In the genomic region with DNA sequence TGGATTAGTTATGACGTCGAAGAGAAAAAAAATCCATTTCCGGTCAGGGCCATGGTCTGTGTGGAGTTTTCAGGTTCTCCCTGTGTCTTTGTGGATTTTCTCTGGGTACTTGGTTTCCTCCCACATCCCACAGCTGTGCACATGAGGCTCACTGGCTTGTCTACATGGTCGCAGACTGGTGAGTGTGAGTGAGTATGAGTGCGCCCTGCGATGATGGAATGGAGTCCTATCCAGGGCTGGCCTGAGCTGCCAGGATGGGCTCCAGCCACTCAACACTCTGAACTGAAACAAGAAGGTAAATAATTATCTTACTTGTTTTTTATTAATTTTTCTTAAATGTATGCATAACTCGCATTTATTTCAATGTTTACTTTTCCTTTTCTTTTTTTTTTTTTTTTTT, we compare ENCODE assay signal across 24 cellular contexts. TPM values are rescaled to one million over a fixed set of nuclear protein-coding genes. Genes with fewer than 3 reads are reported as not detected.
DNase-seq lines count a peak whose midpoint lies in the region; FAIRE-seq and TF ChIP-seq lines count a peak whose summit lies in the region.
"Had no signal": no experiment of that assay in that cellular context is flagged by ENCODE, and none has a peak within 500 bp of the region (broad histone marks: within the 10 kb centered on the region; RNA-seq: fewer than 3 reads in every experiment).

No MANE protein-coding gene starts in this region.

- H3K4me1 ChIP-seq in H1 (replicated peaks in 1 of 4; ENCODE audit: control insufficient read depth in 3 of 4, insufficient read depth in 4 of 4, low read length in 3 of 4) (peaks cover 0 to 7% (median 1%) of the 10 kb centered on the region in 4 experiments; a peak in 4 of 7 replicates), muscle layer of duodenum (ENCODE audit: control insufficient read depth in 1 of 2, insufficient read depth in 2 of 2, low read length in 2 of 2) (no peaks in the 10 kb centered on the region)
- H3K4me1 ChIP-seq: BE2C had no signal

- TF ChIP-seq RAD21 in H1 (IDR thresholded peaks at IDR 0.05 in 1 of 2, conservative IDR thresholded peaks at IDR 0.05 in 1 of 2; ENCODE audit: low read depth in 2 of 2, low read length in 2 of 2) = no peak

- H3K9me3 ChIP-seq in H1 (ENCODE audit: insufficient read depth in 2 of 2, low read depth in 1 of 2, low read length in 1 of 2) (no peaks in the 10 kb centered on the region), muscle layer of duodenum (ENCODE audit: control insufficient read depth in 1 of 2, low read length in 2 of 2) (no peaks in the 10 kb centered on the region)
- H3K9me3 ChIP-seq: BE2C had no signal

- no peaks in the 10 kb centered on the region for H3K79me2 ChIP-seq in H1 (ENCODE audit: control insufficient read depth in 1 of 2, insufficient read depth in 2 of 2, low read length in 2 of 2)

- H3K36me3 ChIP-seq in H1 (ENCODE audit: control insufficient read depth in 2 of 4, insufficient read depth in 4 of 4, low read length in 3 of 4) = no peaks in the 10 kb centered on the region
- H3K36me3 ChIP-seq in muscle layer of duodenum (ENCODE audit: control insufficient read depth in 1 of 2, insufficient read depth in 2 of 2, low read length in 2 of 2) = no peaks in the 10 kb centered on the region
- H3K36me3 ChIP-seq: BE2C had no signal

- POLR2A ChIA-PET in H1 (lab: Charles Lee; ENCODE audit: partially characterized antibody) (no interaction called here), GM10248 (lab: Yijun Ruan, JAX) (no interaction called here)

- H4K20me1 ChIP-seq in H1 (replicated peaks in 1 of 2; ENCODE audit: control insufficient read depth in 1 of 2, insufficient read depth in 2 of 2, low read length in 2 of 2) = no peaks in the 10 kb centered on the region

- H3K4me3 ChIP-seq in HFF-Myc (replicated peaks; ENCODE audit: low read depth, low read length) = peak overlapping the region; percentile 44
- no peak overlapping the region for H3K4me3 ChIP-seq in H1 (ENCODE audit: extremely low read depth in 1 of 4, insufficient read depth in 2 of 4, low read depth in 3 of 4, low read length in 4 of 4)
- H3K4me3 ChIP-seq in muscle layer of duodenum (ENCODE audit: low read depth in 1 of 2, low read length in 2 of 2) = peak overlapping the region in 1 of 2 donors; percentile 40
- H3K4me3 ChIP-seq: K562 had no signal

- TF ChIP-seq CTCF in HFF-Myc (IDR thresholded peaks at IDR 0.05; ENCODE audit: low read depth, low read length, missing control alignments) (no peak), H1 (IDR thresholded peaks at IDR 0.05; ENCODE audit: control extremely low read depth in 1 of 3, insufficient read depth in 1 of 3, low read depth in 1 of 3, low read length in 3 of 3) (no peak), GM10248 (IDR thresholded peaks at IDR 0.05; ENCODE audit: control extremely low read depth, extremely low read depth, low read depth, missing control alignments) (no peak)

- H4K5ac ChIP-seq in H1 (ENCODE audit: insufficient read length, low read depth, low read length) = no peak overlapping the region

- H3K56ac ChIP-seq in H1 (replicated peaks; ENCODE audit: insufficient read length, low read depth, low read length) = no peak overlapping the region

- 88% methylated on average over 7 of the region's 7 CpGs; no CpG with 5 or more reads in 1 of the 2 experiments for WGBS in H1 (ENCODE audit: extremely low coverage in 1 of 2, insufficient coverage in 1 of 2, insufficient read length in 1 of 2, insufficient replicate concordance in 2 of 2, low coverage in 1 of 2, low lambda C conversion rate in 2 of 2, missing lambda C conversion rate in 1 of 2), 2 experiments

- H3K27me3 ChIP-seq in H1 (replicated peaks in 1 of 4; ENCODE audit: control insufficient read depth in 3 of 4, extremely low read depth in 1 of 4, insufficient read depth in 3 of 4, low read length in 3 of 4) = no peaks in the 10 kb centered on the region; a peak in 2 of 7 replicates
- H3K27me3 ChIP-seq in muscle layer of duodenum (ENCODE audit: low read depth, low read length) = no peaks in the 10 kb centered on the region

- no peaks in the 10 kb centered on the region for H3K23me2 ChIP-seq in H1 (ENCODE audit: low read depth, low read length)

- no peak overlapping the region for H2BK20ac ChIP-seq in H1 (ENCODE audit: low read length)

- H2AFZ ChIP-seq in H1 (ENCODE audit: low read length) = no peak overlapping the region

- no peak for TF ChIP-seq POLR2A in H1 (IDR thresholded peaks at IDR 0.05; ENCODE audit: control extremely low read depth in 1 of 2, low read depth in 2 of 2, low read length in 2 of 2)

- FAIRE-seq in HTR-8/SVneo (lab: Jason Lieb, UNC) (peak; percentile 62), H1 (lab: Jason Lieb, UNC) (no peak), frontal cortex (lab: Jason Lieb, UNC) (no peak)
- FAIRE-seq: A204.1, G401.6, K562 had no signal

- no peak for TF ChIP-seq EP300 in H1 (IDR thresholded peaks at IDR 0.05; ENCODE audit: borderline replicate concordance in 1 of 2, low read depth in 2 of 2, low read length in 2 of 2)

- no peak overlapping the region for H2BK15ac ChIP-seq in H1 (ENCODE audit: low read length)

- H2AK5ac ChIP-seq in H1 (ENCODE audit: low read depth, low read length) = no peak overlapping the region

- H3K9ac ChIP-seq in H1 (replicated peaks in 1 of 4; ENCODE audit: extremely low read depth in 1 of 4, low read depth in 3 of 4, low read length in 3 of 4) = no peak overlapping the region

- H3K4ac ChIP-seq in H1 (replicated peaks; ENCODE audit: insufficient read length, low read depth, low read length) = no peak overlapping the region

- no peak overlapping the region for H3K14ac ChIP-seq in H1 (ENCODE audit: insufficient read length)

- H4K8ac ChIP-seq in H1 (ENCODE audit: extremely low read depth, insufficient read depth, low read length) = peak overlapping the region; percentile 39; the same call in 1 of the 2 replicates

- no peak overlapping the region for H4K91ac ChIP-seq in H1 (replicated peaks; ENCODE audit: insufficient read length, low read length)

- H3K18ac ChIP-seq in H1 (ENCODE audit: extremely low read depth, low read length) = no peak overlapping the region

- no peak for DNase-seq in HFF-Myc (ENCODE audit: extremely low read depth, low read depth)
- DNase-seq in HTR-8/SVneo (ENCODE audit: insufficient read length, low spot score) = no peak
- no peak for DNase-seq in H1 (ENCODE audit: low read depth in 1 of 2, low spot score in 2 of 2)
- DNase-seq in frontal cortex (ENCODE audit: low spot score in 2 of 2) = no peak
- no peak for DNase-seq in GM10248 (ENCODE audit: extremely low spot score)
- no peak for DNase-seq in SHP77 (lab: John Stamatoyannopoulos, UW)
- DNase-seq: ACHN; BE2C; C1 segment of cervical spinal cord; CD4-positive, CD25-positive, alpha-beta regulatory T cell; CD8-positive, alpha-beta memory T cell; COR-L47; DMS 273 treated with DMSO at 0.1 percent for 48 hours; DMS53; DND-41; EL; H7; IMR-90 had no signal

- no peak overlapping the region for H2BK120ac ChIP-seq in H1 (replicated peaks; ENCODE audit: low read depth, low read length)

- CTCF ChIA-PET in H1 (lab: Charles Lee; ENCODE audit: partially characterized antibody) = interaction anchor here (3.1 kb wide), 1 partner anchor 108 kb away, joined by 21 read pairs; no protein-coding TSS in a partner anchor
- CTCF ChIA-PET in GM10248 (lab: Yijun Ruan, JAX) = no interaction called here

- H3K79me1 ChIP-seq in H1 (ENCODE audit: low read depth, low read length) = no peaks in the 10 kb centered on the region

- no peak overlapping the region for H2BK5ac ChIP-seq in H1 (ENCODE audit: low read depth, low read length)

- no peak overlapping the region for H2BK12ac ChIP-seq in H1 (ENCODE audit: low read depth, low read length)

- H3K4me2 ChIP-seq in H1 (ENCODE audit: insufficient read depth in 1 of 2, low read depth in 2 of 2, low read length in 2 of 2) = no peak overlapping the region; a peak in 1 of 4 replicates

- no peak overlapping the region for H3K27ac ChIP-seq in H1 (ENCODE audit: low read depth, low read length)
- H3K27ac ChIP-seq in muscle layer of duodenum (ENCODE audit: low read length) = peak overlapping the region; percentile 83

- H3K23ac ChIP-seq in H1 (ENCODE audit: insufficient read length) = no peak overlapping the region

RNA-seq across cellular contexts. Expression of gene MMP3, which starts 10.8 kb away (rescaled TPM):
- total RNA-seq in H1 (2021; fragmentation: NEBNext Ultra II Directional; extraction: Animal tissue kit (Norgen Biotek cat#: 25700)) = not detected in 2 replicates
- not detected in 2 replicates for polyA plus RNA-seq in H1 (2011; rRNA removed)
- polyA plus RNA-seq in H1 (2011; cell fraction: cytosol; rRNA removed) = not detected
- polyA plus RNA-seq in H1 (2011; cell fraction: nucleus; rRNA removed) = not detected
- not detected in 4 replicates for polyA plus RNA-seq in H1 (2012, experiment 1 of 2)
- polyA plus RNA-seq in H1 (2012, experiment 2 of 2) = not detected
- not detected for polyA plus RNA-seq in H1 (2013, experiment 1 of 2)
- not detected for polyA plus RNA-seq in H1 (2013, experiment 2 of 2)
- polyA minus RNA-seq in H1 (2011; rRNA and poly(A)+ RNA removed) = not detected in 2 replicates
- polyA minus RNA-seq in H1 (2011; cell fraction: cytosol; rRNA and poly(A)+ RNA removed) = not detected
- not detected for polyA minus RNA-seq in H1 (2011; cell fraction: nucleus; rRNA and poly(A)+ RNA removed)
- total RNA-seq in frontal cortex = not detected
- total RNA-seq: CD4-positive, CD25-positive, alpha-beta regulatory T cell; CD8-positive, alpha-beta memory T cell; GM23338; H7; HT-29; K562 had no signal
- polyA plus RNA-seq: CD4-positive, CD25-positive, alpha-beta regulatory T cell; CD8-positive, alpha-beta memory T cell; K562 had no signal

RNA-seq across cellular contexts. Expression of gene MMP1, which starts 34.7 kb away (rescaled TPM):
- not detected in 2 replicates for total RNA-seq in H1 (2021; fragmentation: NEBNext Ultra II Directional; extraction: Animal tissue kit (Norgen Biotek cat#: 25700))
- polyA plus RNA-seq in H1 (2011; rRNA removed) = not detected in 2 replicates
- polyA plus RNA-seq in H1 (2011; cell fraction: cytosol; rRNA removed) = not detected
- not detected for polyA plus RNA-seq in H1 (2011; cell fraction: nucleus; rRNA removed)
- polyA plus RNA-seq in H1 (2012, experiment 1 of 2) = not detected in 4 replicates
- polyA plus RNA-seq in H1 (2012, experiment 2 of 2) = not detected
- not detected for polyA plus RNA-seq in H1 (2013, experiment 1 of 2)
- 0.02 TPM for polyA plus RNA-seq in H1 (2013, experiment 2 of 2)
- not detected in 2 replicates for polyA minus RNA-seq in H1 (2011; rRNA and poly(A)+ RNA removed)
- not detected for polyA minus RNA-seq in H1 (2011; cell fraction: cytosol; rRNA and poly(A)+ RNA removed)
- not detected for polyA minus RNA-seq in H1 (2011; cell fraction: nucleus; rRNA and poly(A)+ RNA removed)
- total RNA-seq in frontal cortex = not detected
- total RNA-seq: CD4-positive, CD25-positive, alpha-beta regulatory T cell; CD8-positive, alpha-beta memory T cell; GM23338; HT-29 had no signal
- polyA plus RNA-seq: CD4-positive, CD25-positive, alpha-beta regulatory T cell; CD8-positive, alpha-beta memory T cell; GM23338 had no signal

RNA-seq across cellular contexts. Expression of gene MMP12, which starts 42.2 kb away (rescaled TPM):
- not detected in 2 replicates for total RNA-seq in H1 (2021; fragmentation: NEBNext Ultra II Directional; extraction: Animal tissue kit (Norgen Biotek cat#: 25700))
- not detected in 2 replicates for polyA plus RNA-seq in H1 (2011; rRNA removed)
- not detected for polyA plus RNA-seq in H1 (2011; cell fraction: cytosol; rRNA removed)
- polyA plus RNA-seq in H1 (2011; cell fraction: nucleus; rRNA removed) = not detected
- not detected in 4 replicates for polyA plus RNA-seq in H1 (2012, experiment 1 of 2)
- polyA plus RNA-seq in H1 (2012, experiment 2 of 2) = not detected
- polyA plus RNA-seq in H1 (2013, experiment 1 of 2) = 0.02 TPM
- not detected for polyA plus RNA-seq in H1 (2013, experiment 2 of 2)
- polyA minus RNA-seq in H1 (2011; rRNA and poly(A)+ RNA removed) = not detected in 2 replicates
- polyA minus RNA-seq in H1 (2011; cell fraction: cytosol; rRNA and poly(A)+ RNA removed) = not detected
- not detected for polyA minus RNA-seq in H1 (2011; cell fraction: nucleus; rRNA and poly(A)+ RNA removed)
- total RNA-seq in frontal cortex = not detected
- total RNA-seq: CD4-positive, CD25-positive, alpha-beta regulatory T cell; CD8-positive, alpha-beta memory T cell; GM23338; H7; HT-29; IMR-90; K562 had no signal
- polyA plus RNA-seq: CD4-positive, CD25-positive, alpha-beta regulatory T cell; CD8-positive, alpha-beta memory T cell; GM23338; IMR-90; K562 had no signal

RNA-seq across cellular contexts. Expression of gene MMP10, which starts 52.2 kb away (rescaled TPM):
- total RNA-seq in H1 (2021; fragmentation: NEBNext Ultra II Directional; extraction: Animal tissue kit (Norgen Biotek cat#: 25700)) = 0.17 TPM in 1 of 2 replicates, not detected in the other
- polyA plus RNA-seq in H1 (2011; rRNA removed) = 0.03 TPM in 1 of 2 replicates, not detected in the other
- polyA plus RNA-seq in H1 (2011; cell fraction: cytosol; rRNA removed) = not detected
- not detected for polyA plus RNA-seq in H1 (2011; cell fraction: nucleus; rRNA removed)
- not detected in 4 replicates for polyA plus RNA-seq in H1 (2012, experiment 1 of 2)
- not detected for polyA plus RNA-seq in H1 (2012, experiment 2 of 2)
- 0.28 TPM for polyA plus RNA-seq in H1 (2013, experiment 1 of 2)
- 0.24 TPM for polyA plus RNA-seq in H1 (2013, experiment 2 of 2)
- polyA minus RNA-seq in H1 (2011; rRNA and poly(A)+ RNA removed) = not detected in 2 replicates
- not detected for polyA minus RNA-seq in H1 (2011; cell fraction: cytosol; rRNA and poly(A)+ RNA removed)
- polyA minus RNA-seq in H1 (2011; cell fraction: nucleus; rRNA and poly(A)+ RNA removed) = not detected
- total RNA-seq in frontal cortex = not detected
- total RNA-seq: CD4-positive, CD25-positive, alpha-beta regulatory T cell; CD8-positive, alpha-beta memory T cell; H7; HT-29; IMR-90; K562 had no signal
- polyA plus RNA-seq: CD4-positive, CD25-positive, alpha-beta regulatory T cell; CD8-positive, alpha-beta memory T cell; GM23338; IMR-90; K562 had no signal
